In genomic region chr17:78933025-78933958, GRCh38 we compare ENCODE assay signal across 1 cellular context.
TF ChIP-seq lines count a peak whose summit lies in the region.

No MANE protein-coding gene starts in this region.

TF ChIP-seq in HepG2, 621 proteins besides CTCF, POLR2A, EP300 and RAD21 (continued from another document and continues in another):
- peak; percentile 90 for TF ChIP-seq JUN (CRISPR knock-in tag; IDR thresholded peaks at IDR 0.05)
- TF ChIP-seq AHDC1 (CRISPR knock-in tag; IDR thresholded peaks at IDR 0.05; ENCODE audit: borderline replicate concordance), result peak; percentile 59; the same call in 1 of the 2 replicates
- peak; percentile 81 for TF ChIP-seq UBTF (CRISPR knock-in tag; IDR thresholded peaks at IDR 0.05)
- 0 out of 2 replicates have a peak, but pooled peaks have one; percentile 55 for TF ChIP-seq NFATC3 (CRISPR knock-in tag; IDR thresholded peaks at IDR 0.05)
- no peak for TF ChIP-seq SP4 (CRISPR knock-in tag; IDR thresholded peaks at IDR 0.05)
- 0 out of 2 replicates have a peak, but pooled peaks have one; percentile 50 for TF ChIP-seq ZNF354B (CRISPR knock-in tag; IDR thresholded peaks at IDR 0.05)
- TF ChIP-seq CBX1 (IDR thresholded peaks at IDR 0.05; ENCODE audit: low read depth), result peak; percentile 60
- no peak for TF ChIP-seq ZNF672 (CRISPR knock-in tag; IDR thresholded peaks at IDR 0.05)
- TF ChIP-seq ZZZ3 (CRISPR knock-in tag; IDR thresholded peaks at IDR 0.05; ENCODE audit: borderline replicate concordance), result no peak
- no peak for TF ChIP-seq ZC3H4 (CRISPR knock-in tag; IDR thresholded peaks at IDR 0.05; ENCODE audit: borderline replicate concordance)
- peak; percentile 43; the same call in 1 of the 2 replicates for TF ChIP-seq ATF2 (CRISPR knock-in tag; IDR thresholded peaks at IDR 0.05)
- TF ChIP-seq RNF219 (CRISPR knock-in tag; IDR thresholded peaks at IDR 0.05), result no peak
- peak; percentile 80; the same call in 1 of the 2 replicates for TF ChIP-seq SSRP1 (CRISPR knock-in tag; IDR thresholded peaks at IDR 0.05)
- peak; percentile 92 for TF ChIP-seq FOXO1 (CRISPR knock-in tag; IDR thresholded peaks at IDR 0.05)
- TF ChIP-seq ZNF563 (CRISPR knock-in tag; IDR thresholded peaks at IDR 0.05), result peak; percentile 33; the same call in 1 of the 2 replicates
- no peak for TF ChIP-seq ZNF816 (CRISPR knock-in tag; IDR thresholded peaks at IDR 0.05; ENCODE audit: borderline replicate concordance)
- TF ChIP-seq ZNF280B (CRISPR knock-in tag; IDR thresholded peaks at IDR 0.05; ENCODE audit: borderline replicate concordance), result peak; percentile 37; the same call in 1 of the 2 replicates
- 0 out of 2 replicates have a peak, but pooled peaks have one; percentile 14 for TF ChIP-seq ZNF644 (CRISPR knock-in tag; IDR thresholded peaks at IDR 0.05; ENCODE audit: low read depth)
- peak; percentile 78 for TF ChIP-seq FOXP4 (CRISPR knock-in tag; IDR thresholded peaks at IDR 0.05)
- TF ChIP-seq HOXA3 (CRISPR knock-in tag; IDR thresholded peaks at IDR 0.05), result peak; percentile 70
- TF ChIP-seq ZNF205 (CRISPR knock-in tag; IDR thresholded peaks at IDR 0.05), result 0 out of 2 replicates have a peak, but pooled peaks have one; percentile 45
- TF ChIP-seq PAXIP1 (CRISPR knock-in tag; conservative IDR thresholded peaks at IDR 0.05), result peak; percentile 73
- 0 out of 2 replicates have a peak, but pooled peaks have one; percentile 30 for TF ChIP-seq NFE2L2 (IDR thresholded peaks at IDR 0.05; ENCODE audit: low read length)
- no peak for TF ChIP-seq ETS1 (CRISPR knock-in tag; IDR thresholded peaks at IDR 0.05)
- peak; percentile 33; the same call in 1 of the 2 replicates for TF ChIP-seq KDM3A (CRISPR knock-in tag; IDR thresholded peaks at IDR 0.05; ENCODE audit: low read depth)
- no peak for TF ChIP-seq MAFG (CRISPR knock-in tag; IDR thresholded peaks at IDR 0.05)
- 0 out of 2 replicates have a peak, but pooled peaks have one; percentile 61 for TF ChIP-seq SNAPC2 (CRISPR knock-in tag; IDR thresholded peaks at IDR 0.05)
- TF ChIP-seq HIC2 (CRISPR knock-in tag; IDR thresholded peaks at IDR 0.05; ENCODE audit: low read depth), result peak; percentile 94
- no peak for TF ChIP-seq ZNF451 (CRISPR knock-in tag; IDR thresholded peaks at IDR 0.05)
- TF ChIP-seq REPIN1 (CRISPR knock-in tag; IDR thresholded peaks at IDR 0.05; ENCODE audit: borderline replicate concordance, low read depth), result no peak
